21 cellular contexts compared by ENCODE assay signal in the genomic region with DNA sequence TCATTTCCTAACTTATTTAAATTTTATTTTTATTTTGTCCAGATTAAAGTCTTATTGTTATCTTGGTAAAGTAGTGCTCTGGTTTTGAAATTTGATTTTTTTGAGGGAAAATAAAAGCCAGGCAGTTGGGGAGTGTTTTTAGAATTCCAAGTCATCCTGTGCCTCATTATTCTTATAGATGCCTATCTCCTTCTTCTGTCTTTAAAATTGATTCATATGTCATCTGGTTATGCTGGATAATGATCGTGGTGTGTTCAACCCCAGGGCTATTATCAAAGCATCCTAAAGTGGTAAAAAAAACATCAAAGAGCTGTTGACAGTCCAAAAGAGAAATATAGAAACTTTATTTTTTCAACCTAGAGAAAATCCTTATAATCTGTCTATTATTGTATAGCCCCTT.
"Had no signal": no experiment of that assay in that cellular context is flagged by ENCODE, and none has a peak within 500 bp of the region (broad histone marks: within the 10 kb centered on the region; RNA-seq: fewer than 3 reads in every experiment).

No MANE protein-coding gene starts in this region.

- ATAC-seq: foreskin keratinocyte; gastroesophageal sphincter; heart left ventricle; left cardiac atrium; left lung; left ventricle myocardium superior; lower lobe of right lung; naive thymus-derived CD4-positive, alpha-beta T cell; natural killer cell had no signal

- H3K27ac ChIP-seq: coronary artery, dorsolateral prefrontal cortex, esophagus muscularis mucosa, foreskin keratinocyte, gastroesophageal sphincter, heart left ventricle, hepatocyte, left lung, lower lobe of right lung had no signal

- H3K27me3 ChIP-seq: dorsolateral prefrontal cortex, esophagus muscularis mucosa, foreskin keratinocyte, gastroesophageal sphincter, heart left ventricle, hepatocyte, left lung had no signal

- H3K9me3 ChIP-seq: gastroesophageal sphincter had no signal

- H3K4me3 ChIP-seq: coronary artery, dorsolateral prefrontal cortex, esophagus muscularis mucosa, gastroesophageal sphincter, heart left ventricle, hepatocyte, left lung, lower lobe of right lung had no signal

- FAIRE-seq: endothelial cell of umbilical vein, keratinocyte had no signal

- H2AFZ ChIP-seq: hepatocyte had no signal

- H3K36me3 ChIP-seq: esophagus muscularis mucosa, gastroesophageal sphincter, heart left ventricle, left lung, lower lobe of right lung had no signal

- DNase-seq: dermis blood vessel endothelial cell; dorsolateral prefrontal cortex; effector CD4-positive, alpha-beta T cell; effector memory CD4-positive, alpha-beta T cell; foreskin keratinocyte; heart left ventricle; hypothalamus; left cardiac atrium; left lung; left ventricle myocardium superior; lower lobe of right lung; mesendoderm; midbrain; naive thymus-derived CD4-positive, alpha-beta T cell; natural killer cell had no signal

- H3K4me1 ChIP-seq: foreskin keratinocyte had no signal

- H3K4me2 ChIP-seq: hepatocyte had no signal
